28 cellular contexts compared by ENCODE assay signal in genomic region chr1:211812584-211812983, GRCh38.
"Had no signal": no experiment of that assay in that cellular context is flagged by ENCODE, and none has a peak within 500 bp of the region (broad histone marks: within the 10 kb centered on the region; RNA-seq: fewer than 3 reads in every experiment).

No MANE protein-coding gene starts in this region.

- H3K4me3 Mint-ChIP-seq: activated CD4-positive, alpha-beta memory T cell treated with anti-CD3 and anti-CD28 coated beads for 36 hours; activated CD4-positive, alpha-beta T cell treated with anti-CD3 and anti-CD28 coated beads, Interleukin-2, amount 10 ng/mL, durations not matched to agents 7 days and 5 days; activated naive CD4-positive, alpha-beta T cell treated with anti-CD3 and anti-CD28 coated beads, Interleukin-2, amount 10 ng/mL, durations not matched to agents 7 days and 5 days; activated naive CD8-positive, alpha-beta T cell treated with anti-CD3 and anti-CD28 coated beads for 36 hours; activated T-cell treated with anti-CD3 and anti-CD28 coated beads, Interleukin-2, amount 50 U/mL, for 4 hours; T-helper 17 cell had no signal

- H3K27ac Mint-ChIP-seq: activated CD4-positive, alpha-beta memory T cell treated with anti-CD3 and anti-CD28 coated beads for 36 hours; activated CD4-positive, alpha-beta T cell treated with anti-CD3 and anti-CD28 coated beads, Interleukin-2, amount 10 ng/mL, durations not matched to agents 7 days and 5 days; activated naive CD4-positive, alpha-beta T cell treated with anti-CD3 and anti-CD28 coated beads, Interleukin-2, amount 10 ng/mL, durations not matched to agents 7 days and 5 days; activated naive CD8-positive, alpha-beta T cell treated with anti-CD3 and anti-CD28 coated beads for 36 hours; activated T-helper 2 cell treated with anti-CD3 and anti-CD28 coated beads, Interferon-gamma antibody, Interleukin-2, Interleukin-4, amounts not matched to agents 10 μg/mL and 5 μg/mL and 100 μg/mL, durations not matched to agents 14 hours and 24 hours and 36 hours; T-helper 17 cell had no signal

- H3K27ac ChIP-seq: brain microvascular endothelial cell, cardiac muscle cell, Peyer's patch, SJSA1 had no signal

- H3K9me3 ChIP-seq: Peyer's patch, SJSA1 had no signal

- H3K27me3 Mint-ChIP-seq: activated CD4-positive, alpha-beta memory T cell treated with anti-CD3 and anti-CD28 coated beads for 36 hours; activated CD4-positive, alpha-beta T cell treated with anti-CD3 and anti-CD28 coated beads, Interleukin-2, amount 10 ng/mL, durations not matched to agents 7 days and 5 days; activated naive CD4-positive, alpha-beta T cell treated with anti-CD3 and anti-CD28 coated beads, Interleukin-2, amount 10 ng/mL, durations not matched to agents 7 days and 5 days; activated naive CD8-positive, alpha-beta T cell treated with anti-CD3 and anti-CD28 coated beads for 36 hours; T-helper 17 cell had no signal

- H3K36me3 ChIP-seq: brain microvascular endothelial cell had no signal

- H3K4me1 Mint-ChIP-seq: activated naive CD8-positive, alpha-beta T cell treated with anti-CD3 and anti-CD28 coated beads for 36 hours had no signal

- ATAC-seq: activated T-cell treated with anti-CD3 and anti-CD28 coated beads, Interleukin-2, amount 50 U/mL, for 4 hours; SK-N-SH treated with all-trans-retinoic acid at 6 μM for 48 hours; T-helper 17 cell had no signal

- H3K9me3 Mint-ChIP-seq: activated naive CD4-positive, alpha-beta T cell treated with anti-CD3 and anti-CD28 coated beads, Interleukin-2, amount 10 ng/mL, durations not matched to agents 7 days and 5 days; activated T-helper 2 cell treated with anti-CD3 and anti-CD28 coated beads, Interferon-gamma antibody, Interleukin-2, Interleukin-4, amounts not matched to agents 10 μg/mL and 5 μg/mL and 100 μg/mL, durations not matched to agents 14 hours and 24 hours and 36 hours had no signal

- H3K4me3 ChIP-seq: cardiac muscle cell, Peyer's patch, SJSA1 had no signal

- H3K4me1 ChIP-seq: Peyer's patch had no signal

- H3K27me3 ChIP-seq: brain microvascular endothelial cell, cardiac muscle cell, Peyer's patch, SJSA1 had no signal

- DNase-seq: activated CD4-positive, alpha-beta memory T cell treated with anti-CD3 and anti-CD28 coated beads for 36 hours; activated CD4-positive, alpha-beta T cell treated with anti-CD3 and anti-CD28 coated beads, Interleukin-2, amount 10 ng/mL, durations not matched to agents 7 days and 5 days; activated CD4-positive, CD25-positive, alpha-beta regulatory T cell; activated CD8-positive, alpha-beta memory T cell treated with anti-CD3 and anti-CD28 coated beads for 24 hours; activated gamma-delta T cell treated with Interleukin-2 at 50 U/mL for 16 hours; activated naive CD4-positive, alpha-beta T cell treated with anti-CD3 and anti-CD28 coated beads, Interleukin-2, amount 10 ng/mL, durations not matched to agents 7 days and 5 days; activated naive CD8-positive, alpha-beta T cell treated with anti-CD3 and anti-CD28 coated beads for 36 hours; activated T-cell treated with anti-CD3 and anti-CD28 coated beads, Interleukin-2, amount 50 U/mL, for 4 hours; brain microvascular endothelial cell; Kasumi-1; NCI-H1048; NCI-H146; NCI-H187 treated with DMSO at 0.1 percent for 48 hours; NCI-H2081 treated with DMSO at 0.1 percent for 48 hours; NCI-H446 treated with DMSO at 0.1 percent for 48 hours; NCI-H524 treated with DMSO at 0.1 percent for 48 hours; NCI-H748 treated with DMSO at 0.1 percent for 48 hours; NK-92 treated with Interleukin-12 subunit alpha and Interleukin-12 subunit beta, amount 100 ng/mL, for 24 hours; OCI-M1; Peyer's patch; SHP77; SW 1271; T-helper 17 cell; T-helper 9 cell had no signal
